Comparison of ENCODE assay signal across 17 cellular contexts in the genomic region with DNA sequence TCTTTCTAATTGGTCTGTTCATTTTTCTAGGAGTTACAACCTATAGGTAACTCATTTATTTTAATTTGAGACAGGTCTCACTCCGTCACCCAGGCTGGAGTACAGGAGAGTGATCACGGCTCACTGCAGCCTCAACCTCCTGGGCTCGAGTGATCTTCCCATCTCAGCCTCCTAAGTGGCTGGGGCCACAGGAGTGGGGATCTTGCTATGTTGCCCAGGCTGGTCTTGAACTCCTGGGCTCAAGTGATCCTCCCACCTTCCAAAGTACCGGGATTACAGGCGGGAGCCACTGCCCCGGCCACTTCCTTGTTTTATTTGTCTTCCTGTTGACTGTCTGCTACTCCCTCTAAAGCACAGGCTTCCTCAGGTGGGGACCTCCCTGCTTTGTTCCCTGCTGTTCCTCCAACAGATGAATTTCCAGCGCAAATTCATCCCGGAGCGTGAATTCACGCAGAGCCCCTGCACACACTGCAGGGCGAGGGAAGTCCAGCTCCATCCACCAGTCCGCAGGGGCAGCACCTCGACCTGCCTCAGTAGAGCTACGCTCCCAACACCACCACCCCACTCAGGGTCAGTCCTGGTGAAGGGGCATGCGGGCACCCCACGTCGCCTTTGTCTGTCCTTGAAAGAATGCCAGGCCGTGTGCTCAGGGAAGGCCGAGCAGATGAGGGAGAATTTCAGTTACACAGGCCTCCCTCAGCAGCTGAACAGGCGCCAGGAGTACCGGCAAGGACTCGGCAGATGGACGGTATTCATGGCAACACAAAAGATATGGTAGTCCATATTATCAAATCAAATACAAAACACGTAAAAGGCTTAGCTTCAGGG. TPM values are rescaled to one million over a fixed set of nuclear protein-coding genes. Genes with fewer than 3 reads are reported as not detected.
A peak's percentile ranks its signal among the peaks of the same experiment; 100 is the strongest.
DNase-seq lines count a peak whose midpoint lies in the region; ATAC-seq and TF ChIP-seq lines count a peak whose summit lies in the region.
"Had no signal": no experiment of that assay in that cellular context is flagged by ENCODE, and none has a peak within 500 bp of the region (broad histone marks: within the 10 kb centered on the region; RNA-seq: fewer than 3 reads in every experiment).

No MANE protein-coding gene starts in this region.

- no peak for TF ChIP-seq CTCF in RWPE1 (conservative IDR thresholded peaks at IDR 0.05; ENCODE audit: low read depth)

- CTCF ChIA-PET in RWPE1 (lab: Yijun Ruan, JAX), result interaction anchor here (0.7 kb wide), 1 partner anchor 44 kb away, joined by 4 read pairs; no protein-coding TSS in a partner anchor

- H3K9me3 ChIP-seq in right cardiac atrium (ENCODE audit: control insufficient read depth, low read length), result no peaks in the 10 kb centered on the region
- H3K9me3 ChIP-seq: thoracic aorta had no signal

- no peaks in the 10 kb centered on the region for H3K27me3 ChIP-seq in right cardiac atrium (ENCODE audit: control insufficient read depth, insufficient read depth)

- H3K4me3 ChIP-seq in right cardiac atrium (ENCODE audit: low read length), result no peak overlapping the region
- H3K4me3 ChIP-seq: smooth muscle cell, thoracic aorta had no signal

- ATAC-seq in right cardiac atrium, result peak in 1 of 2 donors; percentile 15
- ATAC-seq in HG02981 (IDR thresholded peaks at IDR 0.05; ENCODE audit: unreplicated experiment), result no peak
- no peak for ATAC-seq in HG02678 (IDR thresholded peaks at IDR 0.05; ENCODE audit: unreplicated experiment)

- WGBS in right cardiac atrium, result 59% methylated on average over 24 of the region's 24 CpGs

- POLR2A ChIA-PET in RWPE1 (lab: Yijun Ruan, JAX; ENCODE audit: low non-redundant PET), result no interaction called here

- peak; percentile 73 for DNase-seq in DMS153 (lab: John Stamatoyannopoulos, UW)
- DNase-seq in NCI-H146 treated with DMSO at 0.1 percent for 48 hours (lab: John Stamatoyannopoulos, UW; ENCODE audit: unreplicated experiment), result peak; percentile 85
- no peak for DNase-seq in RWPE1 (ENCODE audit: low spot score)
- DNase-seq in right cardiac atrium, result no peak
- no peak for DNase-seq in head of caudate nucleus
- DNase-seq in EL, result no peak
- DNase-seq: effector CD8-positive, alpha-beta T cell; KG1; NCI-H510A treated with DMSO at 0.1 percent for 48 hours; SIG-M5 had no signal

- H3K4me1 ChIP-seq in right cardiac atrium (ENCODE audit: control insufficient read depth, insufficient read depth, low read length), result peaks cover 8% of the 10 kb centered on the region

- H3K27ac ChIP-seq in RWPE1 (peak overlapping the region; percentile 40), right cardiac atrium (ENCODE audit: low read length) (peak overlapping the region; percentile 65)
- H3K27ac ChIP-seq: C4-2B, thoracic aorta had no signal

- intact Hi-C loops in right cardiac atrium (cut with DNase I) (no loop called here), head of caudate nucleus (cut with DNase I) (no loop called here)

RNA-seq across cellular contexts. Expression of gene QSOX2, which starts 6.3 kb away (rescaled TPM):
- 1 to 10 TPM; 5.3 to 9.0 (median 7.5) TPM for total RNA-seq in right cardiac atrium
- polyA plus RNA-seq in right cardiac atrium, result 4.5 TPM

RNA-seq across cellular contexts. Expression of gene LHX3, which starts 34.4 kb away (rescaled TPM):
- not detected for total RNA-seq in right cardiac atrium
- not detected for polyA plus RNA-seq in right cardiac atrium
- total RNA-seq: frontal cortex, smooth muscle cell, thoracic aorta had no signal
- polyA plus RNA-seq: neural cell, smooth muscle cell had no signal

Comparison
In these comparisons a context has a peak if more than half of its experiments do, and no peak if none do; other contexts are left out.
1. DNase-seq: peak in DMS153 (single experiment) and NCI-H146 treated with DMSO at 0.1 percent for 48 hours (single experiment); none in RWPE1 (single experiment), right cardiac atrium (0 of 3), head of caudate nucleus (0 of 42) and EL (single experiment).